ENCODE assay signal across 15 cellular contexts in the genomic region with DNA sequence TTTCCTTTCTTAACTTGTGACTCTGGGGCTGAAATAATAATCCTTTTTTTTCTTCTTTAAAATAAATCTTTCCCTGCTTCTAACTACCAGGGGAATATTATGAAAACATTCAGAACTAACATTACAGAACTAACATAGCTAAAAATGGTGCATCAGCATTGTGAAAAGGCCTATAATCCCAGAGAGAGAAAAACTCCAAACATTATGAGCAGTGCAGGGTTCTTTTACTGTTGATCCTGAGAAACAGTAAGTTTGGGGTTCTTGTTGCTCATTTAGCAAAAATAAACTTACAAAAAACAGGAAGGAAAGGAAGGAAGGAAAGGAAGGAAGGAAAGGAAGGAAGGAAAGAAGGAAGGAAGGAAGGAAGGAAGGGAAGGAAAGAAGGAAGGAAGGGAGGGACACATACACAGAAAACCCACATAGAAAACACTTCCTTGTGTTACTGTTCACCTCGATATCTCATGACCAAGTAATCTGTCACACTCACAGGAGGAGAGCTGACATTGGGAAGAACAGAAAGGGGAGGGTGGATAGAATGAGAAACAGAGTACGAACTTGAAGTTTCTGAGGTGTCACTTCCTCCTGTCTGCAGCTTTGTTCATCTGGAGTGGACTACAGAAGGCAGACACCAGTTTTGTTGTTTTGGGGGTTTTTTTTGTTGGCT. TPM values are rescaled to one million over a fixed set of nuclear protein-coding genes. Genes with fewer than 3 reads are reported as not detected.
DNase-seq lines count a peak whose midpoint lies in the region; ATAC-seq, FAIRE-seq and TF ChIP-seq lines count a peak whose summit lies in the region.
"Had no signal": no experiment of that assay in that cellular context is flagged by ENCODE, and none has a peak within 500 bp of the region (broad histone marks: within the 10 kb centered on the region; RNA-seq: fewer than 3 reads in every experiment).

No MANE protein-coding gene starts in this region.

- H3K27ac ChIP-seq in SK-N-SH (ENCODE audit: low read depth in 2 of 2, low read length in 1 of 2): peak overlapping the region in 1 of 2 experiments; percentile 37; a peak in 1 of 4 replicates
- no peak overlapping the region for H3K27ac ChIP-seq in HEK293 (ENCODE audit: extremely low read depth, low read depth, low read length)
- H3K27ac ChIP-seq in GM12878 (ENCODE audit: control insufficient read depth, insufficient read depth): no peak overlapping the region
- peak overlapping the region in 1 of 2 donors; percentile 45 for H3K27ac ChIP-seq in testis
- H3K27ac ChIP-seq: lower lobe of right lung had no signal

- H3K27ac Mint-ChIP-seq in stimulated activated effector memory CD8-positive, alpha-beta T cell treated with anti-CD3 and anti-CD28 coated beads, Interleukin-12 subunit alpha, Interleukin-12 subunit beta, amount 100 ng/mL, for 72 hours: no peak overlapping the region
- H3K27ac Mint-ChIP-seq: activated CD8-positive, alpha-beta memory T cell treated with anti-CD3 and anti-CD28 coated beads, Interleukin-2, amount 10 ng/mL, durations not matched to agents 7 days and 5 days had no signal

- H3K4me3 Mint-ChIP-seq in stimulated activated effector memory CD8-positive, alpha-beta T cell treated with anti-CD3 and anti-CD28 coated beads, Interleukin-12 subunit alpha, Interleukin-12 subunit beta, amount 100 ng/mL, for 72 hours: no peak overlapping the region
- H3K4me3 Mint-ChIP-seq: activated CD8-positive, alpha-beta memory T cell treated with anti-CD3 and anti-CD28 coated beads, Interleukin-2, amount 10 ng/mL, durations not matched to agents 7 days and 5 days had no signal

- RAD21 ChIA-PET in GM12878 (lab: Charles Lee; ENCODE audit: unreplicated experiment): interaction anchor here (0.9 to 2.3 kb wide), 4 partner anchors 9 to 92 kb away, joined by 3 to 6 read pairs (median 4); no protein-coding TSS in a partner anchor

- H3K4me1 ChIP-seq in SK-N-SH (ENCODE audit: control insufficient read depth in 1 of 2, insufficient read depth in 2 of 2, low read depth in 1 of 2, low read length in 1 of 2) (peaks cover 0 to 55% of the 10 kb centered on the region in 2 experiments; a peak in 2 of 4 replicates), HEK293 (ENCODE audit: control insufficient read depth, insufficient read depth, low read length) (no peaks in the 10 kb centered on the region), GM12878 (ENCODE audit: control insufficient read depth, insufficient read depth, low read length) (no peaks in the 10 kb centered on the region), testis (no peaks in the 10 kb centered on the region)
- H3K4me1 ChIP-seq: lower lobe of right lung had no signal

- CTCF ChIA-PET in SK-N-SH (lab: Yijun Ruan, JAX): no interaction called here
- CTCF ChIA-PET in HEK293 (lab: Yijun Ruan, JAX): no interaction called here
- CTCF ChIA-PET in GM12878 (lab: Yijun Ruan, JAX): interaction anchor here (1.4 to 2.0 kb wide), 4 partner anchors 10 to 117 kb away, joined by 3 to 6 read pairs (median 4); no protein-coding TSS in a partner anchor

- H3K9me3 ChIP-seq in SK-N-SH: no peaks in the 10 kb centered on the region
- no peaks in the 10 kb centered on the region for H3K9me3 ChIP-seq in HEK293 (ENCODE audit: control insufficient read depth, insufficient read depth, low read depth, low read length)
- no peaks in the 10 kb centered on the region; the same call in 2 of the 3 replicates for H3K9me3 ChIP-seq in GM12878 (replicated peaks; ENCODE audit: control insufficient read depth, insufficient read depth, low read length)
- no peaks in the 10 kb centered on the region for H3K9me3 ChIP-seq in testis
- H3K9me3 ChIP-seq: lower lobe of right lung had no signal

- H2AFZ ChIP-seq in SK-N-SH (ENCODE audit: low read depth) (peak overlapping the region; percentile 83), GM12878 (ENCODE audit: control insufficient read depth, low read depth, low read length) (peak overlapping the region; percentile 44; the same call in 1 of the 2 replicates)

- peak; percentile 49 for FAIRE-seq in GM12878 (lab: Jason Lieb, UNC)
- FAIRE-seq: A204.1 had no signal

- H3K9me2 ChIP-seq in SK-N-SH: no peaks in the 10 kb centered on the region

- H3K36me3 Mint-ChIP-seq in stimulated activated effector memory CD8-positive, alpha-beta T cell treated with anti-CD3 and anti-CD28 coated beads, Interleukin-12 subunit alpha, Interleukin-12 subunit beta, amount 100 ng/mL, for 72 hours: no peaks in the 10 kb centered on the region
- H3K36me3 Mint-ChIP-seq: activated CD8-positive, alpha-beta memory T cell treated with anti-CD3 and anti-CD28 coated beads, Interleukin-2, amount 10 ng/mL, durations not matched to agents 7 days and 5 days had no signal

- 28% methylated on average over 2 of the region's 2 CpGs for WGBS in SK-N-SH (ENCODE audit: low lambda C conversion rate)
- 0% methylated on average over 2 of the region's 2 CpGs for WGBS in GM12878 (ENCODE audit: insufficient coverage, insufficient replicate concordance, low lambda C conversion rate, missing lambda C conversion rate)
- WGBS in testis, 2 donors: 33 to 42% methylated on average over 2 of the region's 2 CpGs

- peak overlapping the region; percentile 12; the same call in 1 of the 2 replicates for H3K9ac ChIP-seq in SK-N-SH
- H3K9ac ChIP-seq in GM12878 (ENCODE audit: control insufficient read depth, insufficient read depth, low read length): no peak overlapping the region

- TF ChIP-seq POLR2A in GM12878 (IDR thresholded peaks at IDR 0.05; ENCODE audit: low read depth, low read length) (no peak), testis (IDR thresholded peaks at IDR 0.05) (no peak)

- H3F3A ChIP-seq in SK-N-SH (replicated peaks; ENCODE audit: insufficient read depth): peaks cover 34% of the 10 kb centered on the region

- no peaks in the 10 kb centered on the region for H3K36me3 ChIP-seq in SK-N-SH (replicated peaks in 1 of 2; ENCODE audit: control insufficient read depth in 1 of 2, insufficient read depth in 2 of 2, low read length in 1 of 2)
- H3K36me3 ChIP-seq in HEK293 (ENCODE audit: control insufficient read depth in 2 of 2, insufficient read depth in 1 of 2, low read length in 2 of 2): no peaks in the 10 kb centered on the region
- no peaks in the 10 kb centered on the region for H3K36me3 ChIP-seq in GM12878 (ENCODE audit: control insufficient read depth in 2 of 2, insufficient read depth in 2 of 2, low read length in 1 of 2)
- H3K36me3 ChIP-seq in testis (ENCODE audit: low read depth, missing control alignments): no peaks in the 10 kb centered on the region
- H3K36me3 ChIP-seq: lower lobe of right lung had no signal

- H3K4me3 ChIP-seq in SK-N-SH (ENCODE audit: low read depth in 2 of 2, low read length in 1 of 2) (no peak overlapping the region), HEK293 (ENCODE audit: low read depth, low read length) (no peak overlapping the region), GM12878 (no peak overlapping the region), testis (no peak overlapping the region)
- H3K4me3 ChIP-seq: lower lobe of right lung had no signal

- intact Hi-C loops in GM12878 (cut with micrococcal nuclease; ENCODE audit: unreplicated experiment): no loop called here
- intact Hi-C loops in testis (cut with DNase I; ENCODE audit: low total_unique reads): no loop called here

- H3K79me2 ChIP-seq in SK-N-SH (ENCODE audit: insufficient read depth): no peaks in the 10 kb centered on the region
- H3K79me2 ChIP-seq in GM12878 (ENCODE audit: control insufficient read depth, insufficient read depth, low read length): no peaks in the 10 kb centered on the region

- TF ChIP-seq RAD21 in SK-N-SH (IDR thresholded peaks at IDR 0.05; ENCODE audit: low read length) (no peak), GM12878 (IDR thresholded peaks at IDR 0.05; ENCODE audit: insufficient read depth, low read depth, low read length) (no peak)

- ATAC-seq in SK-N-SH treated with all-trans-retinoic acid at 6 μM for 48 hours (no peak), GM12878 (peak; percentile 82), HG03039 (IDR thresholded peaks at IDR 0.05; ENCODE audit: unreplicated experiment) (no peak), GM21737 (IDR thresholded peaks at IDR 0.05; ENCODE audit: unreplicated experiment) (no peak)
- peak; percentile 43 for ATAC-seq in stimulated activated effector memory CD8-positive, alpha-beta T cell treated with anti-CD3 and anti-CD28 coated beads, Interleukin-12 subunit alpha, Interleukin-12 subunit beta, amount 100 ng/mL, for 72 hours
- ATAC-seq: activated CD8-positive, alpha-beta memory T cell treated with anti-CD3 and anti-CD28 coated beads, Interleukin-2, amount 10 ng/mL, durations not matched to agents 7 days and 5 days; lower lobe of right lung had no signal

- no peaks in the 10 kb centered on the region for H3K9me3 Mint-ChIP-seq in stimulated activated effector memory CD8-positive, alpha-beta T cell treated with anti-CD3 and anti-CD28 coated beads, Interleukin-12 subunit alpha, Interleukin-12 subunit beta, amount 100 ng/mL, for 72 hours

- no peak for TF ChIP-seq CTCF in SK-N-SH (IDR thresholded peaks at IDR 0.05)
- TF ChIP-seq CTCF in HEK293 (tag by site-specific recombination; IDR thresholded peaks at IDR 0.05): no peak
- TF ChIP-seq CTCF in GM12878 (IDR thresholded peaks at IDR 0.05 in 2 of 3, conservative IDR thresholded peaks at IDR 0.05 in 1 of 3; ENCODE audit: control insufficient read depth in 2 of 3, extremely low read depth in 1 of 3, insufficient read depth in 1 of 3, low read depth in 3 of 3, low read length in 3 of 3): no peak
- TF ChIP-seq CTCF in testis (IDR thresholded peaks at IDR 0.05): no peak

- no peak for TF ChIP-seq EP300 in SK-N-SH (IDR thresholded peaks at IDR 0.05; ENCODE audit: borderline replicate concordance in 1 of 2, low read depth in 1 of 2, low read length in 1 of 2)
- no peak for TF ChIP-seq EP300 in GM12878 (IDR thresholded peaks at IDR 0.05; ENCODE audit: borderline replicate concordance in 1 of 2, control insufficient read depth in 1 of 2, low read depth in 2 of 2, low read length in 2 of 2)

- no TSS peak for BruUV-seq in GM12878 (replicated peaks; lab: Mats Ljungman, UMichigan)

- in situ Hi-C loops in GM12878 (cut with MboI): no loop called here

- SMC1A ChIA-PET in GM12878 (lab: Charles Lee; ENCODE audit: uncharacterized antibody, unreplicated experiment): interaction anchor here (0.6 to 2.0 kb wide), 10 partner anchors 8 to 367 kb away, joined by 3 to 11 read pairs (median 3); no protein-coding TSS in a partner anchor

- H4K20me1 ChIP-seq in SK-N-SH (ENCODE audit: insufficient read depth) (no peaks in the 10 kb centered on the region), GM12878 (ENCODE audit: control insufficient read depth, insufficient read depth) (no peaks in the 10 kb centered on the region)

- peaks cover 8% of the 10 kb centered on the region for H3K4me1 Mint-ChIP-seq in stimulated activated effector memory CD8-positive, alpha-beta T cell treated with anti-CD3 and anti-CD28 coated beads, Interleukin-12 subunit alpha, Interleukin-12 subunit beta, amount 100 ng/mL, for 72 hours

- H3K27me3 ChIP-seq in SK-N-SH (ENCODE audit: insufficient read depth) (no peaks in the 10 kb centered on the region), GM12878 (replicated peaks in 1 of 2; ENCODE audit: control insufficient read depth in 2 of 2, insufficient read depth in 2 of 2, low read length in 1 of 2) (no peaks in the 10 kb centered on the region), testis (no peaks in the 10 kb centered on the region)

- DNase-seq in SK-N-SH (no peak), GM12878 (ENCODE audit: low read depth, low spot score) (no peak), testis (no peak)
- no peak for DNase-seq in stimulated activated effector memory CD8-positive, alpha-beta T cell treated with anti-CD3 and anti-CD28 coated beads, Interleukin-12 subunit alpha, Interleukin-12 subunit beta, amount 100 ng/mL, for 72 hours (ENCODE audit: low spot score in 2 of 2)
- DNase-seq: activated CD8-positive, alpha-beta memory T cell treated with anti-CD3 and anti-CD28 coated beads, Interleukin-2, amount 10 ng/mL, durations not matched to agents 7 days and 5 days; EL; foreskin fibroblast; lower lobe of right lung; NCI-H1048; T-helper 1 cell had no signal

- POLR2A ChIA-PET in SK-N-SH (lab: Yijun Ruan, JAX): no interaction called here
- POLR2A ChIA-PET in HEK293 (lab: Yijun Ruan, JAX): no interaction called here
- POLR2A ChIA-PET in GM12878 (lab: Charles Lee): interaction anchor here (2.3 kb wide), 1 partner anchor 11 kb away, joined by 6 read pairs; no protein-coding TSS in a partner anchor

- H3K4me2 ChIP-seq in SK-N-SH (no peak overlapping the region), GM12878 (ENCODE audit: control insufficient read depth, insufficient read depth) (0 out of 2 replicates have a peak overlapping the region, but pooled peaks have one; percentile 25)

RNA-seq across cellular contexts. Expression of gene PIK3C3, which starts 18.4 kb away (rescaled TPM):
- polyA plus RNA-seq in SK-N-SH (2012; rRNA removed) (26.9 and 38.7 TPM in 2 replicates), GM12878 (2011; rRNA removed) (131 and 208 TPM in 2 replicates), GM12878 (2014; fragmentation: Illumina TruSeq; extraction: Trizol) (26.6 and 34.2 TPM in 2 replicates), GM12878 (2014; fragmentation: Nextera tagmentation; extraction: Ambion mirVana) (10 to 100 TPM; 20.1 to 37.7 TPM), GM12878 (2014; rRNA removed) (22.5 and 24.0 TPM in 2 replicates), GM12878 (2016; fragmentation: Nextera tagmentation; extraction: Ambion mirVana) (10 to 100 TPM; 41.8 to 42.6 TPM), testis (ENCODE audit: insufficient read depth, low read depth, low replicate concordance) (56.8 TPM)
- 40.9 and 52.6 TPM in 2 replicates for polyA plus RNA-seq in SK-N-SH (2012; cell fraction: cytosol; rRNA removed)
- 37.3 and 55.4 TPM in 2 replicates for polyA plus RNA-seq in SK-N-SH (2012; cell fraction: nucleus; rRNA removed)
- 376 and 389 TPM in 2 replicates for total RNA-seq in GM12878 (2013; cell fraction: nucleolus; rRNA removed)
- total RNA-seq in GM12878 (2014; rRNA removed) (14.4 and 24.7 TPM in 2 replicates), GM12878 (2014; rRNA removed; fragmentation: Illumina TruSeq; extraction: Trizol) (30.8 and 37.4 TPM in 2 replicates), GM12878 (2021) (33.8 and 33.9 TPM in 2 replicates), testis (10 to 100 TPM; 75.1 to 94.1 TPM)
- 30.6 TPM for polyA plus RNA-seq in GM12878 (2011; ENCODE audit: low read depth)
- polyA plus RNA-seq in GM12878 (2011; cell fraction: cytosol; rRNA removed): 59.0 and 78.0 TPM in 2 replicates
- polyA plus RNA-seq in GM12878 (2011; cell fraction: nucleus; rRNA removed): 118 and 123 TPM in 2 replicates
- 36.9 and 52.3 TPM in 2 replicates for polyA plus RNA-seq in GM12878 (2012)
- polyA minus RNA-seq in GM12878 (2011; rRNA and poly(A)+ RNA removed): 164 and 202 TPM in 2 replicates
- polyA minus RNA-seq in GM12878 (2011; cell fraction: cytosol; rRNA and poly(A)+ RNA removed): 30.2 and 36.2 TPM in 2 replicates
- 163 and 245 TPM in 2 replicates for polyA minus RNA-seq in GM12878 (2011; cell fraction: nucleus; rRNA and poly(A)+ RNA removed)

Comparison
In these comparisons a context has a peak if more than half of its experiments do, and no peak if none do; other contexts are left out.
1. ATAC-seq: peak in GM12878 (single experiment) and stimulated activated effector memory CD8-positive, alpha-beta T cell treated with anti-CD3 and anti-CD28 coated beads, Interleukin-12 subunit alpha, Interleukin-12 subunit beta, amount 100 ng/mL, for 72 hours (single experiment); none in SK-N-SH treated with all-trans-retinoic acid at 6 μM for 48 hours (single experiment), HG03039 (single experiment) and GM21737 (single experiment).